Comparison of ENCODE assay signal across 1 cellular context in the genomic region with DNA sequence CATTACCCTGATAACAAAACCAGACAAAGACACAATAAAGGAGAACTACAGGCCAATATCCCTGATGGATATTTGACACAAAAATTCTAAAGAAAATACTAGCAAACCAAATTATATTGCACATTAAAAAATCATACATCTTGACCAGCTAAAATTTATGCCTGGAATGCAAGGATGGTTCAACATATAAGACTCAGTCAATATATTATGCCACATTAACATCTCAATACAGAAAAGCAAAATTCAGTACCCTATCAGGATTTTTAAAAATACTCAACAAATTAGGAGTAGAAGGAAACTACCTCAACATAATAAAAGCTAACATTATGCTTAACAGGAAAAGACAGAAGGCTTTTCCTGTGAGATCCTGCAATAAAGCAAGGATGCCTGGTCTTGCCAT.
A peak's percentile ranks its signal among the peaks of the same experiment; 100 is the strongest.
TF ChIP-seq lines count a peak whose summit lies in the region.

No MANE protein-coding gene starts in this region.

TF ChIP-seq in K562, 482 proteins besides CTCF, POLR2A, EP300 and RAD21 (continued from another document):
- TF ChIP-seq, protein P1, sequence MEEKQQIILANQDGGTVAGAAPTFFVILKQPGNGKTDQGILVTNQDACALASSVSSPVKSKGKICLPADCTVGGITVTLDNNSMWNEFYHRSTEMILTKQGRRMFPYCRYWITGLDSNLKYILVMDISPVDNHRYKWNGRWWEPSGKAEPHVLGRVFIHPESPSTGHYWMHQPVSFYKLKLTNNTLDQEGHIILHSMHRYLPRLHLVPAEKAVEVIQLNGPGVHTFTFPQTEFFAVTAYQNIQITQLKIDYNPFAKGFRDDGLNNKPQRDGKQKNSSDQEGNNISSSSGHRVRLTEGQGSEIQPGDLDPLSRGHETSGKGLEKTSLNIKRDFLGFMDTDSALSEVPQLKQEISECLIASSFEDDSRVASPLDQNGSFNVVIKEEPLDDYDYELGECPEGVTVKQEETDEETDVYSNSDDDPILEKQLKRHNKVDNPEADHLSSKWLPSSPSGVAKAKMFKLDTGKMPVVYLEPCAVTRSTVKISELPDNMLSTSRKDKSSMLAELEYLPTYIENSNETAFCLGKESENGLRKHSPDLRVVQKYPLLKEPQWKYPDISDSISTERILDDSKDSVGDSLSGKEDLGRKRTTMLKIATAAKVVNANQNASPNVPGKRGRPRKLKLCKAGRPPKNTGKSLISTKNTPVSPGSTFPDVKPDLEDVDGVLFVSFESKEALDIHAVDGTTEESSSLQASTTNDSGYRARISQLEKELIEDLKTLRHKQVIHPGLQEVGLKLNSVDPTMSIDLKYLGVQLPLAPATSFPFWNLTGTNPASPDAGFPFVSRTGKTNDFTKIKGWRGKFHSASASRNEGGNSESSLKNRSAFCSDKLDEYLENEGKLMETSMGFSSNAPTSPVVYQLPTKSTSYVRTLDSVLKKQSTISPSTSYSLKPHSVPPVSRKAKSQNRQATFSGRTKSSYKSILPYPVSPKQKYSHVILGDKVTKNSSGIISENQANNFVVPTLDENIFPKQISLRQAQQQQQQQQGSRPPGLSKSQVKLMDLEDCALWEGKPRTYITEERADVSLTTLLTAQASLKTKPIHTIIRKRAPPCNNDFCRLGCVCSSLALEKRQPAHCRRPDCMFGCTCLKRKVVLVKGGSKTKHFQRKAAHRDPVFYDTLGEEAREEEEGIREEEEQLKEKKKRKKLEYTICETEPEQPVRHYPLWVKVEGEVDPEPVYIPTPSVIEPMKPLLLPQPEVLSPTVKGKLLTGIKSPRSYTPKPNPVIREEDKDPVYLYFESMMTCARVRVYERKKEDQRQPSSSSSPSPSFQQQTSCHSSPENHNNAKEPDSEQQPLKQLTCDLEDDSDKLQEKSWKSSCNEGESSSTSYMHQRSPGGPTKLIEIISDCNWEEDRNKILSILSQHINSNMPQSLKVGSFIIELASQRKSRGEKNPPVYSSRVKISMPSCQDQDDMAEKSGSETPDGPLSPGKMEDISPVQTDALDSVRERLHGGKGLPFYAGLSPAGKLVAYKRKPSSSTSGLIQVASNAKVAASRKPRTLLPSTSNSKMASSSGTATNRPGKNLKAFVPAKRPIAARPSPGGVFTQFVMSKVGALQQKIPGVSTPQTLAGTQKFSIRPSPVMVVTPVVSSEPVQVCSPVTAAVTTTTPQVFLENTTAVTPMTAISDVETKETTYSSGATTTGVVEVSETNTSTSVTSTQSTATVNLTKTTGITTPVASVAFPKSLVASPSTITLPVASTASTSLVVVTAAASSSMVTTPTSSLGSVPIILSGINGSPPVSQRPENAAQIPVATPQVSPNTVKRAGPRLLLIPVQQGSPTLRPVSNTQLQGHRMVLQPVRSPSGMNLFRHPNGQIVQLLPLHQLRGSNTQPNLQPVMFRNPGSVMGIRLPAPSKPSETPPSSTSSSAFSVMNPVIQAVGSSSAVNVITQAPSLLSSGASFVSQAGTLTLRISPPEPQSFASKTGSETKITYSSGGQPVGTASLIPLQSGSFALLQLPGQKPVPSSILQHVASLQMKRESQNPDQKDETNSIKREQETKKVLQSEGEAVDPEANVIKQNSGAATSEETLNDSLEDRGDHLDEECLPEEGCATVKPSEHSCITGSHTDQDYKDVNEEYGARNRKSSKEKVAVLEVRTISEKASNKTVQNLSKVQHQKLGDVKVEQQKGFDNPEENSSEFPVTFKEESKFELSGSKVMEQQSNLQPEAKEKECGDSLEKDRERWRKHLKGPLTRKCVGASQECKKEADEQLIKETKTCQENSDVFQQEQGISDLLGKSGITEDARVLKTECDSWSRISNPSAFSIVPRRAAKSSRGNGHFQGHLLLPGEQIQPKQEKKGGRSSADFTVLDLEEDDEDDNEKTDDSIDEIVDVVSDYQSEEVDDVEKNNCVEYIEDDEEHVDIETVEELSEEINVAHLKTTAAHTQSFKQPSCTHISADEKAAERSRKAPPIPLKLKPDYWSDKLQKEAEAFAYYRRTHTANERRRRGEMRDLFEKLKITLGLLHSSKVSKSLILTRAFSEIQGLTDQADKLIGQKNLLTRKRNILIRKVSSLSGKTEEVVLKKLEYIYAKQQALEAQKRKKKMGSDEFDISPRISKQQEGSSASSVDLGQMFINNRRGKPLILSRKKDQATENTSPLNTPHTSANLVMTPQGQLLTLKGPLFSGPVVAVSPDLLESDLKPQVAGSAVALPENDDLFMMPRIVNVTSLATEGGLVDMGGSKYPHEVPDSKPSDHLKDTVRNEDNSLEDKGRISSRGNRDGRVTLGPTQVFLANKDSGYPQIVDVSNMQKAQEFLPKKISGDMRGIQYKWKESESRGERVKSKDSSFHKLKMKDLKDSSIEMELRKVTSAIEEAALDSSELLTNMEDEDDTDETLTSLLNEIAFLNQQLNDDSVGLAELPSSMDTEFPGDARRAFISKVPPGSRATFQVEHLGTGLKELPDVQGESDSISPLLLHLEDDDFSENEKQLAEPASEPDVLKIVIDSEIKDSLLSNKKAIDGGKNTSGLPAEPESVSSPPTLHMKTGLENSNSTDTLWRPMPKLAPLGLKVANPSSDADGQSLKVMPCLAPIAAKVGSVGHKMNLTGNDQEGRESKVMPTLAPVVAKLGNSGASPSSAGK (IDR thresholded peaks at IDR 0.05), result no peak
- TF ChIP-seq, protein P2, sequence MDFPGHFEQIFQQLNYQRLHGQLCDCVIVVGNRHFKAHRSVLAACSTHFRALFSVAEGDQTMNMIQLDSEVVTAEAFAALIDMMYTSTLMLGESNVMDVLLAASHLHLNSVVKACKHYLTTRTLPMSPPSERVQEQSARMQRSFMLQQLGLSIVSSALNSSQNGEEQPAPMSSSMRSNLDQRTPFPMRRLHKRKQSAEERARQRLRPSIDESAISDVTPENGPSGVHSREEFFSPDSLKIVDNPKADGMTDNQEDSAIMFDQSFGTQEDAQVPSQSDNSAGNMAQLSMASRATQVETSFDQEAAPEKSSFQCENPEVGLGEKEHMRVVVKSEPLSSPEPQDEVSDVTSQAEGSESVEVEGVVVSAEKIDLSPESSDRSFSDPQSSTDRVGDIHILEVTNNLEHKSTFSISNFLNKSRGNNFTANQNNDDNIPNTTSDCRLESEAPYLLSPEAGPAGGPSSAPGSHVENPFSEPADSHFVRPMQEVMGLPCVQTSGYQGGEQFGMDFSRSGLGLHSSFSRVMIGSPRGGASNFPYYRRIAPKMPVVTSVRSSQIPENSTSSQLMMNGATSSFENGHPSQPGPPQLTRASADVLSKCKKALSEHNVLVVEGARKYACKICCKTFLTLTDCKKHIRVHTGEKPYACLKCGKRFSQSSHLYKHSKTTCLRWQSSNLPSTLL (IDR thresholded peaks at IDR 0.05), result no peak
- TF ChIP-seq ZNF324 (CRISPR knock-in tag; IDR thresholded peaks at IDR 0.05), result peak; percentile 98
- TF ChIP-seq USF1 (CRISPR knock-in tag; IDR thresholded peaks at IDR 0.05), result no peak
- no peak for TF ChIP-seq CREM (IDR thresholded peaks at IDR 0.05; ENCODE audit: low read depth)
- TF ChIP-seq NCOA1 (IDR thresholded peaks at IDR 0.05; ENCODE audit: low read depth), result no peak
- TF ChIP-seq, protein P3, sequence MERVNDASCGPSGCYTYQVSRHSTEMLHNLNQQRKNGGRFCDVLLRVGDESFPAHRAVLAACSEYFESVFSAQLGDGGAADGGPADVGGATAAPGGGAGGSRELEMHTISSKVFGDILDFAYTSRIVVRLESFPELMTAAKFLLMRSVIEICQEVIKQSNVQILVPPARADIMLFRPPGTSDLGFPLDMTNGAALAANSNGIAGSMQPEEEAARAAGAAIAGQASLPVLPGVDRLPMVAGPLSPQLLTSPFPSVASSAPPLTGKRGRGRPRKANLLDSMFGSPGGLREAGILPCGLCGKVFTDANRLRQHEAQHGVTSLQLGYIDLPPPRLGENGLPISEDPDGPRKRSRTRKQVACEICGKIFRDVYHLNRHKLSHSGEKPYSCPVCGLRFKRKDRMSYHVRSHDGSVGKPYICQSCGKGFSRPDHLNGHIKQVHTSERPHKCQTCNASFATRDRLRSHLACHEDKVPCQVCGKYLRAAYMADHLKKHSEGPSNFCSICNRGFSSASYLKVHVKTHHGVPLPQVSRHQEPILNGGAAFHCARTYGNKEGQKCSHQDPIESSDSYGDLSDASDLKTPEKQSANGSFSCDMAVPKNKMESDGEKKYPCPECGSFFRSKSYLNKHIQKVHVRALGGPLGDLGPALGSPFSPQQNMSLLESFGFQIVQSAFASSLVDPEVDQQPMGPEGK (CRISPR knock-in tag; IDR thresholded peaks at IDR 0.05; ENCODE audit: borderline replicate concordance), result no peak
- TF ChIP-seq KLF16 (IDR thresholded peaks at IDR 0.05), result no peak
- no peak for TF ChIP-seq SUPT5H (IDR thresholded peaks at IDR 0.05)
- TF ChIP-seq, protein P4, sequence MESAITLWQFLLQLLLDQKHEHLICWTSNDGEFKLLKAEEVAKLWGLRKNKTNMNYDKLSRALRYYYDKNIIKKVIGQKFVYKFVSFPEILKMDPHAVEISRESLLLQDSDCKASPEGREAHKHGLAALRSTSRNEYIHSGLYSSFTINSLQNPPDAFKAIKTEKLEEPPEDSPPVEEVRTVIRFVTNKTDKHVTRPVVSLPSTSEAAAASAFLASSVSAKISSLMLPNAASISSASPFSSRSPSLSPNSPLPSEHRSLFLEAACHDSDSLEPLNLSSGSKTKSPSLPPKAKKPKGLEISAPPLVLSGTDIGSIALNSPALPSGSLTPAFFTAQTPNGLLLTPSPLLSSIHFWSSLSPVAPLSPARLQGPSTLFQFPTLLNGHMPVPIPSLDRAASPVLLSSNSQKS (CRISPR knock-in tag; IDR thresholded peaks at IDR 0.05), result no peak
- TF ChIP-seq, protein P5, sequence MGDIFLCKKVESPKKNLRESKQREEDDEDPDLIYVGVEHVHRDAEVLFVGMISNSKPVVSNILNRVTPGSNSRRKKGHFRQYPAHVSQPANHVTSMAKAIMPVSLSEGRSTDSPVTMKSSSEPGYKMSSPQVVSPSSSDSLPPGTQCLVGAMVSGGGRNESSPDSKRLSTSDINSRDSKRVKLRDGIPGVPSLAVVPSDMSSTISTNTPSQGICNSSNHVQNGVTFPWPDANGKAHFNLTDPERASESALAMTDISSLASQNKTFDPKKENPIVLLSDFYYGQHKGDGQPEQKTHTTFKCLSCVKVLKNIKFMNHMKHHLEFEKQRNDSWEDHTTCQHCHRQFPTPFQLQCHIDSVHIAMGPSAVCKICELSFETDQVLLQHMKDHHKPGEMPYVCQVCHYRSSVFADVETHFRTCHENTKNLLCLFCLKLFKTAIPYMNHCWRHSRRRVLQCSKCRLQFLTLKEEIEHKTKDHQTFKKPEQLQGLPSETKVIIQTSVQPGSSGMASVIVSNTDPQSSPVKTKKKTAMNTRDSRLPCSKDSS (IDR thresholded peaks at IDR 0.05; ENCODE audit: low read depth, partially characterized antibody), result peak; percentile 14
- TF ChIP-seq KDM4B (IDR thresholded peaks at IDR 0.05; ENCODE audit: borderline replicate concordance in 2 of 2, low read depth in 1 of 2), result no peak
- TF ChIP-seq, protein P6, sequence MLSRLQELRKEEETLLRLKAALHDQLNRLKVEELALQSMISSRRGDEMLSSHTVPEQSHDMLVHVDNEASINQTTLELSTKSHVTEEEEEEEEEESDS (CRISPR knock-in tag; IDR thresholded peaks at IDR 0.05), result no peak
- no peak for TF ChIP-seq ETV6 (IDR thresholded peaks at IDR 0.05; ENCODE audit: borderline replicate concordance in 1 of 2, low read depth in 2 of 2, low read length in 1 of 2)
- no peak for TF ChIP-seq ETV6 (CRISPR knock-in tag; IDR thresholded peaks at IDR 0.05; ENCODE audit: borderline replicate concordance)
- TF ChIP-seq CBX3 (IDR thresholded peaks at IDR 0.05; ENCODE audit: borderline replicate concordance in 1 of 2, low read length in 2 of 2), result 0 out of 3 replicates have a peak, but pooled peaks of 1 of the 2 experiments have one; percentile 22
